Comparison of ENCODE assay signal across 14 cellular contexts in genomic region chr2:15539999-15540398, GRCh38. TPM values are rescaled to one million over a fixed set of nuclear protein-coding genes. Genes with fewer than 3 reads are reported as not detected.
DNase-seq lines count a peak whose midpoint lies in the region; ATAC-seq and TF ChIP-seq lines count a peak whose summit lies in the region.
"Had no signal": no experiment of that assay in that cellular context is flagged by ENCODE, and none has a peak within 500 bp of the region (broad histone marks: within the 10 kb centered on the region; RNA-seq: fewer than 3 reads in every experiment).

No MANE protein-coding gene starts in this region.

- H3K4me3 ChIP-seq in prostate gland, result no peak overlapping the region

- DNase-seq in GM10266 (ENCODE audit: extremely low spot score) (peak; percentile 52), NCI-H146 (lab: John Stamatoyannopoulos, UW) (no peak), prostate gland (ENCODE audit: low spot score) (no peak), NCI-H1694 treated with DMSO at 0.1 percent for 48 hours (lab: John Stamatoyannopoulos, UW) (no peak)
- DNase-seq: activated CD8-positive, alpha-beta T cell treated with anti-CD3 and anti-CD28 coated beads for 36 hours; anterior cingulate cortex; effector memory CD8-positive, alpha-beta T cell; IMR-90; NCI-H524 had no signal

- 85% methylated on average over 3 of the region's 3 CpGs for WGBS in prostate gland

- intact Hi-C loops in prostate gland (cut with DNase I), result no loop called here

- H3K36me3 ChIP-seq in prostate gland, result no peaks in the 10 kb centered on the region

- TF ChIP-seq POLR2A in prostate gland (IDR thresholded peaks at IDR 0.05), result no peak

- ATAC-seq in GM19351 (IDR thresholded peaks at IDR 0.05; ENCODE audit: unreplicated experiment) (peak; percentile 94), HG02840 (IDR thresholded peaks at IDR 0.05; ENCODE audit: low FRiP score, unreplicated experiment) (peak; percentile 55), HG03571 (IDR thresholded peaks at IDR 0.05; ENCODE audit: unreplicated experiment) (peak; percentile 86), esophagus mucosa (no peak)
- ATAC-seq: activated CD8-positive, alpha-beta T cell treated with anti-CD3 and anti-CD28 coated beads for 36 hours; effector memory CD8-positive, alpha-beta T cell; SK-N-SH treated with all-trans-retinoic acid at 6 μM for 48 hours had no signal

- no peak overlapping the region for H3K27ac ChIP-seq in prostate gland

- H3K9me3 ChIP-seq in prostate gland, result no peaks in the 10 kb centered on the region

- TF ChIP-seq CTCF in GM10266 (IDR thresholded peaks at IDR 0.05; ENCODE audit: control insufficient read depth, insufficient read depth, low read depth, missing control alignments) (no peak), prostate gland (IDR thresholded peaks at IDR 0.05) (no peak)

- no peaks in the 10 kb centered on the region for H3K4me1 ChIP-seq in prostate gland (replicated peaks)

- H3K27me3 ChIP-seq in prostate gland (replicated peaks; ENCODE audit: insufficient read depth), result no peaks in the 10 kb centered on the region

RNA-seq across cellular contexts. Expression of gene NBAS, which starts 21.1 kb away (rescaled TPM):
- total RNA-seq in prostate gland (10 to 100 TPM; 34.8 to 55.0 TPM), esophagus mucosa (25.1 TPM)

RNA-seq across cellular contexts. Expression of gene DDX1, which starts 51.7 kb away (rescaled TPM):
- total RNA-seq in prostate gland, result 10 to 100 TPM; 39.0 to 50.7 TPM
- 63.5 TPM for total RNA-seq in esophagus mucosa
